ENCODE assay signal across 29 cellular contexts in genomic region chr5:89253931-89254330, GRCh38.
"Had no signal": no experiment of that assay in that cellular context is flagged by ENCODE, and none has a peak within 500 bp of the region (broad histone marks: within the 10 kb centered on the region; RNA-seq: fewer than 3 reads in every experiment).

No MANE protein-coding gene starts in this region.

- H3K27ac ChIP-seq: brain microvascular endothelial cell, esophagus muscularis mucosa, neural progenitor cell, spleen, suprapubic skin, transverse colon, WERI-Rb-1 had no signal

- H3K4me1 ChIP-seq: esophagus muscularis mucosa, neural progenitor cell, spleen, suprapubic skin, transverse colon had no signal

- DNase-seq: activated CD4-positive, alpha-beta memory T cell treated with anti-CD3 and anti-CD28 coated beads for 36 hours; activated CD4-positive, alpha-beta T cell treated with anti-CD3 and anti-CD28 coated beads, Interleukin-2, amount 10 ng/mL, durations not matched to agents 24 days and 14 days; activated CD8-positive, alpha-beta memory T cell treated with anti-CD3 and anti-CD28 coated beads, Interleukin-2, amount 50 U/mL, for 4 hours; activated effector memory CD4-positive, alpha-beta T cell treated with anti-CD3 and anti-CD28 coated beads, Interleukin-2, amount 50 U/mL, for 16 hours; activated naive CD4-positive, alpha-beta T cell treated with anti-CD3 and anti-CD28 coated beads for 36 hours; activated naive CD8-positive, alpha-beta T cell treated with anti-CD3 and anti-CD28 coated beads for 36 hours; activated T-cell treated with anti-CD3 and anti-CD28 coated beads, Interleukin-2, amount 50 U/mL, for 1 hour; brain microvascular endothelial cell; cortex of kidney; effector CD4-positive, alpha-beta T cell; head of caudate nucleus; hypothalamus; immature natural killer cell; kidney; naive thymus-derived CD8-positive, alpha-beta T cell; posterior cingulate gyrus; right cardiac atrium; spleen; stimulated activated naive CD4-positive, alpha-beta T cell; T-helper 17 cell; T1000; transverse colon; WERI-Rb-1 had no signal

- H3K27ac Mint-ChIP-seq: activated CD4-positive, alpha-beta memory T cell treated with anti-CD3 and anti-CD28 coated beads for 36 hours; activated CD4-positive, alpha-beta T cell treated with anti-CD3 and anti-CD28 coated beads, Interleukin-2, amount 10 ng/mL, durations not matched to agents 24 days and 14 days; activated naive CD4-positive, alpha-beta T cell treated with anti-CD3 and anti-CD28 coated beads for 36 hours; activated naive CD8-positive, alpha-beta T cell treated with anti-CD3 and anti-CD28 coated beads for 36 hours; activated T-helper 1 cell treated with anti-CD3 and anti-CD28 coated beads, Interleukin-12 subunit alpha, Interleukin-12 subunit beta, Interleukin-2, Interleukin-4 antibody, amounts not matched to agents 30 ng/mL and 10 ng/mL and 1 ng/mL, durations not matched to agents 14 hours and 24 hours and 36 hours; immature natural killer cell; memory B cell; naive thymus-derived CD8-positive, alpha-beta T cell; neural progenitor cell; T-helper 17 cell had no signal

- H3K9me3 Mint-ChIP-seq: activated CD4-positive, alpha-beta T cell treated with anti-CD3 and anti-CD28 coated beads, Interleukin-2, amount 10 ng/mL, durations not matched to agents 24 days and 14 days; activated naive CD4-positive, alpha-beta T cell treated with anti-CD3 and anti-CD28 coated beads for 36 hours; activated naive CD8-positive, alpha-beta T cell treated with anti-CD3 and anti-CD28 coated beads for 36 hours; activated T-helper 1 cell treated with anti-CD3 and anti-CD28 coated beads, Interleukin-12 subunit alpha, Interleukin-12 subunit beta, Interleukin-2, Interleukin-4 antibody, amounts not matched to agents 30 ng/mL and 10 ng/mL and 1 ng/mL, durations not matched to agents 14 hours and 24 hours and 36 hours; memory B cell; neural progenitor cell had no signal

- H3K27me3 ChIP-seq: ascending aorta, brain microvascular endothelial cell, esophagus muscularis mucosa, neural progenitor cell, spleen, suprapubic skin, transverse colon had no signal

- H3K36me3 ChIP-seq: ascending aorta, brain microvascular endothelial cell, esophagus muscularis mucosa, neural progenitor cell, spleen, suprapubic skin, transverse colon, WERI-Rb-1 had no signal

- H3K27me3 Mint-ChIP-seq: activated CD4-positive, alpha-beta memory T cell treated with anti-CD3 and anti-CD28 coated beads for 36 hours; activated CD4-positive, alpha-beta T cell treated with anti-CD3 and anti-CD28 coated beads, Interleukin-2, amount 10 ng/mL, durations not matched to agents 24 days and 14 days; memory B cell; T-helper 17 cell had no signal

- H3K9ac ChIP-seq: neural progenitor cell had no signal

- H3K4me1 Mint-ChIP-seq: activated CD4-positive, alpha-beta T cell treated with anti-CD3 and anti-CD28 coated beads, Interleukin-2, amount 10 ng/mL, durations not matched to agents 24 days and 14 days; activated naive CD8-positive, alpha-beta T cell treated with anti-CD3 and anti-CD28 coated beads for 36 hours; immature natural killer cell; T-helper 17 cell had no signal

- H3K9me3 ChIP-seq: esophagus muscularis mucosa, suprapubic skin, transverse colon had no signal

- H3K4me3 ChIP-seq: esophagus muscularis mucosa, neural progenitor cell, spleen, suprapubic skin, transverse colon had no signal

- H3K4me3 Mint-ChIP-seq: activated CD4-positive, alpha-beta memory T cell treated with anti-CD3 and anti-CD28 coated beads for 36 hours; activated CD4-positive, alpha-beta T cell treated with anti-CD3 and anti-CD28 coated beads, Interleukin-2, amount 10 ng/mL, durations not matched to agents 24 days and 14 days; activated naive CD4-positive, alpha-beta T cell treated with anti-CD3 and anti-CD28 coated beads for 36 hours; activated naive CD8-positive, alpha-beta T cell treated with anti-CD3 and anti-CD28 coated beads for 36 hours; activated T-helper 1 cell treated with anti-CD3 and anti-CD28 coated beads, Interleukin-12 subunit alpha, Interleukin-12 subunit beta, Interleukin-2, Interleukin-4 antibody, amounts not matched to agents 30 ng/mL and 10 ng/mL and 1 ng/mL, durations not matched to agents 14 hours and 24 hours and 36 hours; immature natural killer cell; memory B cell; naive thymus-derived CD8-positive, alpha-beta T cell; neural progenitor cell; T-helper 17 cell had no signal

- H3K36me3 Mint-ChIP-seq: activated CD4-positive, alpha-beta memory T cell treated with anti-CD3 and anti-CD28 coated beads for 36 hours; activated naive CD8-positive, alpha-beta T cell treated with anti-CD3 and anti-CD28 coated beads for 36 hours; memory B cell; naive thymus-derived CD8-positive, alpha-beta T cell; neural progenitor cell had no signal
